10 cellular contexts compared by ENCODE assay signal in genomic region chr3:28326458-28326926, GRCh38. TPM values are rescaled to one million over a fixed set of nuclear protein-coding genes. Genes with fewer than 3 reads are reported as not detected.
DNase-seq lines count a peak whose midpoint lies in the region; ATAC-seq, FAIRE-seq and TF ChIP-seq lines count a peak whose summit lies in the region.
"Had no signal": no experiment of that assay in that cellular context is flagged by ENCODE, and none has a peak within 500 bp of the region (broad histone marks: within the 10 kb centered on the region; RNA-seq: fewer than 3 reads in every experiment).

No MANE protein-coding gene starts in this region.

- H3K27me3 Mint-ChIP-seq in activated T-helper 1 cell treated with anti-CD3 and anti-CD28 coated beads, Interleukin-12 subunit alpha, Interleukin-12 subunit beta, Interleukin-2, Interleukin-4 antibody, amounts not matched to agents 30 ng/mL and 10 ng/mL and 1 ng/mL, durations not matched to agents 14 hours and 24 hours and 36 hours (ENCODE audit: insufficient read depth), result peaks cover 1% of the 10 kb centered on the region

- H3K27me3 ChIP-seq in esophagus muscularis mucosa, result no peaks in the 10 kb centered on the region
- H3K27me3 ChIP-seq: cardiac muscle cell had no signal

- TF ChIP-seq POLR2A in esophagus muscularis mucosa (IDR thresholded peaks at IDR 0.05; ENCODE audit: low read depth) (no peak), GM12892 (IDR thresholded peaks at IDR 0.05; ENCODE audit: low read depth, low read length) (no peak)

- H3K4me1 Mint-ChIP-seq in activated T-helper 1 cell treated with anti-CD3 and anti-CD28 coated beads, Interleukin-12 subunit alpha, Interleukin-12 subunit beta, Interleukin-2, Interleukin-4 antibody, amounts not matched to agents 30 ng/mL and 10 ng/mL and 1 ng/mL, durations not matched to agents 14 hours and 24 hours and 36 hours (ENCODE audit: low read depth), result peaks cover 54% of the 10 kb centered on the region
- H3K4me1 Mint-ChIP-seq: nephron had no signal

- H3K4me1 ChIP-seq in esophagus muscularis mucosa, result no peaks in the 10 kb centered on the region

- TF ChIP-seq EP300 in esophagus muscularis mucosa (IDR thresholded peaks at IDR 0.05), result no peak

- WGBS in esophagus muscularis mucosa, result 80% methylated on average over 2 of the region's 2 CpGs

- peaks cover 8 to 34% (median 23%) of the 10 kb centered on the region in 4 donors for H3K36me3 ChIP-seq in esophagus muscularis mucosa

- peak overlapping the region; percentile 78 for H3K27ac Mint-ChIP-seq in activated T-helper 1 cell treated with anti-CD3 and anti-CD28 coated beads, Interleukin-12 subunit alpha, Interleukin-12 subunit beta, Interleukin-2, Interleukin-4 antibody, amounts not matched to agents 30 ng/mL and 10 ng/mL and 1 ng/mL, durations not matched to agents 14 hours and 24 hours and 36 hours
- H3K27ac Mint-ChIP-seq: nephron had no signal

- ATAC-seq in HG03135 (IDR thresholded peaks at IDR 0.05; ENCODE audit: unreplicated experiment), result peak; percentile 57

- H3K36me3 Mint-ChIP-seq in activated T-helper 1 cell treated with anti-CD3 and anti-CD28 coated beads, Interleukin-12 subunit alpha, Interleukin-12 subunit beta, Interleukin-2, Interleukin-4 antibody, amounts not matched to agents 30 ng/mL and 10 ng/mL and 1 ng/mL, durations not matched to agents 14 hours and 24 hours and 36 hours (ENCODE audit: low read depth), result peaks cover 26% of the 10 kb centered on the region

- no peak overlapping the region for H3K4me3 Mint-ChIP-seq in activated T-helper 1 cell treated with anti-CD3 and anti-CD28 coated beads, Interleukin-12 subunit alpha, Interleukin-12 subunit beta, Interleukin-2, Interleukin-4 antibody, amounts not matched to agents 30 ng/mL and 10 ng/mL and 1 ng/mL, durations not matched to agents 14 hours and 24 hours and 36 hours
- H3K4me3 Mint-ChIP-seq: nephron had no signal

- no peak overlapping the region for H3K4me3 ChIP-seq in esophagus muscularis mucosa
- H3K4me3 ChIP-seq: cardiac muscle cell had no signal

- FAIRE-seq in GM12892 (lab: Jason Lieb, UNC), result no peak

- TF ChIP-seq CTCF in esophagus muscularis mucosa (IDR thresholded peaks at IDR 0.05), result no peak

- H3K9me3 ChIP-seq in esophagus muscularis mucosa, result no peaks in the 10 kb centered on the region

- peak; percentile 43 for DNase-seq in activated naive CD4-positive, alpha-beta T cell treated with Interleukin-2 at 50 U/mL for 16 hours
- no peak for DNase-seq in activated naive CD4-positive, alpha-beta T cell (lab: John Stamatoyannopoulos, UW)
- DNase-seq in activated T-helper 1 cell treated with anti-CD3 and anti-CD28 coated beads, Interleukin-12 subunit alpha, Interleukin-12 subunit beta, Interleukin-2, Interleukin-4 antibody, amounts not matched to agents 30 ng/mL and 10 ng/mL and 1 ng/mL, durations not matched to agents 14 hours and 24 hours and 36 hours (ENCODE audit: low spot score), result peak; percentile 56
- peak; percentile 32 for DNase-seq in stimulated activated naive CD4-positive, alpha-beta T cell treated with Interleukin-2 at 50 U/mL for 16 hours (lab: John Stamatoyannopoulos, UW)
- DNase-seq in H4 (ENCODE audit: low spot score) (no peak), esophagus muscularis mucosa (ENCODE audit: extremely low spot score) (no peak), GM12892 (ENCODE audit: insufficient read length) (no peak)

- intact Hi-C loops in activated T-helper 1 cell treated with anti-CD3 and anti-CD28 coated beads, Interleukin-12 subunit alpha, Interleukin-12 subunit beta, Interleukin-2, Interleukin-4 antibody, amounts not matched to agents 30 ng/mL and 10 ng/mL and 1 ng/mL, durations not matched to agents 14 hours and 24 hours and 36 hours (cut with micrococcal nuclease), result loop anchor here (1.0 to 5.0 kb wide), 12 partner anchors 9 to 844 kb away; partner anchors contain the start of genes AZI2, CMC1, SLC4A7 and ZCWPW2
- intact Hi-C loops in esophagus muscularis mucosa (cut with DNase I), result no loop called here

- H3K9me3 Mint-ChIP-seq in activated T-helper 1 cell treated with anti-CD3 and anti-CD28 coated beads, Interleukin-12 subunit alpha, Interleukin-12 subunit beta, Interleukin-2, Interleukin-4 antibody, amounts not matched to agents 30 ng/mL and 10 ng/mL and 1 ng/mL, durations not matched to agents 14 hours and 24 hours and 36 hours, result no peaks in the 10 kb centered on the region
- H3K9me3 Mint-ChIP-seq: nephron had no signal

- H3K27ac ChIP-seq in esophagus muscularis mucosa (replicated peaks in 1 of 4), result no peak overlapping the region
- H3K27ac ChIP-seq: cardiac muscle cell had no signal

RNA-seq across cellular contexts. Expression of gene ZCWPW2, which starts 22.0 kb away (rescaled TPM):
- total RNA-seq in activated T-helper 1 cell treated with anti-CD3 and anti-CD28 coated beads, Interleukin-12 subunit alpha, Interleukin-12 subunit beta, Interleukin-2, Interleukin-4 antibody, amounts not matched to agents 30 ng/mL and 10 ng/mL and 1 ng/mL, durations not matched to agents 14 hours and 24 hours and 36 hours, result 0.24 TPM in 1 of 2 replicates, not detected in the other
- total RNA-seq in H4 (2014; rRNA removed; shearing (Covaris generic)), result 0.37 and 0.45 TPM in 2 replicates
- total RNA-seq in esophagus muscularis mucosa, result 1 to 10 TPM; 1.2 to 2.2 (median 1.6) TPM
- 0.34 TPM for polyA plus RNA-seq in GM12892 (2012; ENCODE audit: missing spikeins)

RNA-seq across cellular contexts. Expression of gene AZI2, which starts 22.1 kb away (rescaled TPM):
- 43.7 and 44.8 TPM in 2 replicates for total RNA-seq in activated T-helper 1 cell treated with anti-CD3 and anti-CD28 coated beads, Interleukin-12 subunit alpha, Interleukin-12 subunit beta, Interleukin-2, Interleukin-4 antibody, amounts not matched to agents 30 ng/mL and 10 ng/mL and 1 ng/mL, durations not matched to agents 14 hours and 24 hours and 36 hours
- total RNA-seq in H4 (2014; rRNA removed; shearing (Covaris generic)), result 37.2 and 43.5 TPM in 2 replicates
- total RNA-seq in esophagus muscularis mucosa, result 10 to 100 TPM; 40.0 to 71.9 (median 56.5) TPM
- polyA plus RNA-seq in GM12892 (2012; ENCODE audit: missing spikeins), result 31.0 TPM

Comparison
In these comparisons a context has a peak if more than half of its experiments do, and no peak if none do; other contexts are left out.
1. DNase-seq: peak in activated naive CD4-positive, alpha-beta T cell treated with Interleukin-2 at 50 U/mL for 16 hours (single experiment), activated T-helper 1 cell treated with anti-CD3 and anti-CD28 coated beads, Interleukin-12 subunit alpha, Interleukin-12 subunit beta, Interleukin-2, Interleukin-4 antibody, amounts not matched to agents 30 ng/mL and 10 ng/mL and 1 ng/mL, durations not matched to agents 14 hours and 24 hours and 36 hours (single experiment) and stimulated activated naive CD4-positive, alpha-beta T cell treated with Interleukin-2 at 50 U/mL for 16 hours (single experiment); none in activated naive CD4-positive, alpha-beta T cell (0 of 4), H4 (single experiment), esophagus muscularis mucosa (single experiment) and GM12892 (single experiment).